In the genomic region with DNA sequence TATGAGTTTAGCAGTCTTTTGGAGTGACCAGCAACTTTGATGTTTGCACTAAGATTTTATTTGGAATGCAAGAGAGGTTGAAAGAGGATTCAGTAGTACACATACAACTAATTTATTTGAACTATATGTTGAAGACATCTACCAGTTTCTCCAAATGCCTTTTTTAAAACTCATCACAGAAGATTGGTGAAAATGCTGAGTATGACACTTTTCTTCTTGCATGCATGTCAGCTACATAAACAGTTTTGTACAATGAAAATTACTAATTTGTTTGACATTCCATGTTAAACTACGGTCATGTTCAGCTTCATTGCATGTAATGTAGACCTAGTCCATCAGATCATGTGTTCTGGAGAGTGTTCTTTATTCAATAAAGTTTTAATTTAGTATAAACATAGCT, we compare ENCODE assay signal across 17 cellular contexts. TPM values are rescaled to one million over a fixed set of nuclear protein-coding genes. Genes with fewer than 3 reads are reported as not detected.
DNase-seq lines count a peak whose midpoint lies in the region; ATAC-seq and TF ChIP-seq lines count a peak whose summit lies in the region.
"Had no signal": no experiment of that assay in that cellular context is flagged by ENCODE, and none has a peak within 500 bp of the region (broad histone marks: within the 10 kb centered on the region; RNA-seq: fewer than 3 reads in every experiment).

No MANE protein-coding gene starts in this region.

- H3F3A ChIP-seq in PC-3 (ENCODE audit: low read length, unreplicated experiment) = no peaks in the 10 kb centered on the region
- peaks cover 50% of the 10 kb centered on the region for H3F3A ChIP-seq in smooth muscle cell (ENCODE audit: low read depth)

- H3K27ac ChIP-seq in cardiac muscle cell (peak overlapping the region; percentile 17), left ventricle myocardium inferior (replicated peaks) (no peak overlapping the region), PC-3 (ENCODE audit: low read length) (0 out of 2 replicates have a peak overlapping the region, but pooled peaks have one; percentile 13), smooth muscle cell (ENCODE audit: low read depth) (peak overlapping the region; percentile 91), thyroid gland (no peak overlapping the region)
- H3K27ac ChIP-seq: 22Rv1; BLaER1 treated with 17β-estradiol and CSF1 and Interleukin-3, amounts not matched to agents 10 nM and 100 nM; HL-60 had no signal

- H4K20me1 ChIP-seq in PC-3 (ENCODE audit: low read length) (no peaks in the 10 kb centered on the region), smooth muscle cell (ENCODE audit: low read depth) (peaks cover 60% of the 10 kb centered on the region)

- intact Hi-C loops in left ventricle myocardium inferior (cut with micrococcal nuclease) = no loop called here
- intact Hi-C loops in PC-3 (cut with micrococcal nuclease) = no loop called here
- intact Hi-C loops in thyroid gland (cut with DNase I) = no loop called here

- no peak for DNase-seq in cardiac muscle cell (ENCODE audit: low read depth in 1 of 2, low spot score in 1 of 2)
- no peak for DNase-seq in left ventricle myocardium inferior
- no peak for DNase-seq in PC-3
- DNase-seq in endothelial cell (ENCODE audit: low spot score) = no peak
- no peak for DNase-seq in smooth muscle cell (lab: John Stamatoyannopoulos, UW; ENCODE audit: unreplicated experiment)
- no peak for DNase-seq in NCI-H1694 (lab: John Stamatoyannopoulos, UW)
- DNase-seq in EL = no peak
- no peak for DNase-seq in thyroid gland
- DNase-seq: ACHN; CD4-positive, CD25-positive, alpha-beta regulatory T cell; DMS153; DMS79 treated with DMSO at 0.1 percent for 48 hours; GF-D8 had no signal

- H3K36me3 ChIP-seq in cardiac muscle cell (peaks cover 8% of the 10 kb centered on the region), left ventricle myocardium inferior (peaks cover 51% of the 10 kb centered on the region), PC-3 (ENCODE audit: low read depth, low read length) (no peaks in the 10 kb centered on the region), smooth muscle cell (ENCODE audit: low read depth) (peaks cover 18% of the 10 kb centered on the region), thyroid gland (peaks cover 20 to 30% of the 10 kb centered on the region in 2 donors)

- H3K4me1 ChIP-seq in cardiac muscle cell (ENCODE audit: low read depth) (no peaks in the 10 kb centered on the region), left ventricle myocardium inferior (peaks cover 41% of the 10 kb centered on the region), PC-3 (ENCODE audit: insufficient read depth, low read length) (no peaks in the 10 kb centered on the region), smooth muscle cell (ENCODE audit: low read depth) (peaks cover 7% of the 10 kb centered on the region), thyroid gland (peaks cover 0 to 7% of the 10 kb centered on the region in 2 donors)

- H3K9me2 ChIP-seq in PC-3 (replicated peaks; ENCODE audit: low read length) = no peaks in the 10 kb centered on the region

- CTCF ChIA-PET in PC-3 (lab: Charles Lee) = no interaction called here

- TF ChIP-seq CTCF in cardiac muscle cell (IDR thresholded peaks at IDR 0.05; ENCODE audit: low read depth, low read length) = no peak
- TF ChIP-seq CTCF in left ventricle myocardium inferior (IDR thresholded peaks at IDR 0.05; ENCODE audit: borderline replicate concordance) = no peak
- no peak for TF ChIP-seq CTCF in PC-3 (conservative IDR thresholded peaks at IDR 0.05; ENCODE audit: low read depth, low read length)
- TF ChIP-seq CTCF in endothelial cell (IDR thresholded peaks at IDR 0.05; ENCODE audit: unreplicated experiment) = no peak
- TF ChIP-seq CTCF in smooth muscle cell (IDR thresholded peaks at IDR 0.05; ENCODE audit: borderline replicate concordance, insufficient read depth, poor library complexity, severe bottlenecking) = no peak
- TF ChIP-seq CTCF in thyroid gland (IDR thresholded peaks at IDR 0.05) = no peak

- no peak overlapping the region for H2AFZ ChIP-seq in PC-3 (ENCODE audit: low read length)
- H2AFZ ChIP-seq in smooth muscle cell (ENCODE audit: low read depth) = no peak overlapping the region

- H3K27me3 Mint-ChIP-seq in endothelial cell (ENCODE audit: unreplicated experiment) = peaks cover 2% of the 10 kb centered on the region
- H3K27me3 Mint-ChIP-seq: CD4-positive, CD25-positive, alpha-beta regulatory T cell had no signal

- H3K27me3 ChIP-seq in cardiac muscle cell (no peaks in the 10 kb centered on the region), left ventricle myocardium inferior (ENCODE audit: low read depth) (no peaks in the 10 kb centered on the region), PC-3 (ENCODE audit: low read length) (no peaks in the 10 kb centered on the region), smooth muscle cell (ENCODE audit: low read depth) (no peaks in the 10 kb centered on the region), thyroid gland (no peaks in the 10 kb centered on the region)
- H3K27me3 ChIP-seq: BLaER1 treated with 17β-estradiol and CSF1 and Interleukin-3, amounts not matched to agents 10 nM and 100 nM had no signal

- H3K4me2 ChIP-seq in PC-3 (ENCODE audit: low read length) (no peak overlapping the region), smooth muscle cell (peak overlapping the region; percentile 53)
- H3K4me2 ChIP-seq: BLaER1 treated with 17β-estradiol and CSF1 and Interleukin-3, amounts not matched to agents 10 nM and 100 nM had no signal

- BruUV-seq in PC-3 (replicated peaks; lab: Mats Ljungman, UMichigan) = no TSS peak

- TF ChIP-seq POLR2A in thyroid gland (IDR thresholded peaks at IDR 0.05) = no peak

- H3K9me3 Mint-ChIP-seq in endothelial cell (ENCODE audit: unreplicated experiment) = no peaks in the 10 kb centered on the region

- POLR2A ChIA-PET in PC-3 (lab: Charles Lee; ENCODE audit: unreplicated experiment) = no interaction called here

- H3K79me2 ChIP-seq in PC-3 (ENCODE audit: low read length) (peaks cover 9% of the 10 kb centered on the region; the same call in 1 of the 2 replicates), smooth muscle cell (ENCODE audit: low read depth) (peaks cover 54% of the 10 kb centered on the region)

- no peak overlapping the region for H3K27ac Mint-ChIP-seq in endothelial cell (ENCODE audit: unreplicated experiment)
- H3K27ac Mint-ChIP-seq: CD4-positive, CD25-positive, alpha-beta regulatory T cell had no signal

- H3K4me3 ChIP-seq in cardiac muscle cell (no peak overlapping the region), left ventricle myocardium inferior (no peak overlapping the region), PC-3 (ENCODE audit: low read length) (no peak overlapping the region), smooth muscle cell (no peak overlapping the region), thyroid gland (replicated peaks in 1 of 3) (no peak overlapping the region)
- H3K4me3 ChIP-seq: BLaER1 treated with 17β-estradiol and CSF1 and Interleukin-3, amounts not matched to agents 10 nM and 100 nM had no signal

- H3K9ac ChIP-seq in PC-3 (ENCODE audit: low read length) = no peak overlapping the region
- no peak overlapping the region for H3K9ac ChIP-seq in smooth muscle cell (ENCODE audit: low read depth)
- H3K9ac ChIP-seq: BLaER1 treated with 17β-estradiol and CSF1 and Interleukin-3, amounts not matched to agents 10 nM and 100 nM had no signal

- peaks cover 38% of the 10 kb centered on the region for H3K36me3 Mint-ChIP-seq in endothelial cell (ENCODE audit: low read depth, unreplicated experiment)
- H3K36me3 Mint-ChIP-seq: CD4-positive, CD25-positive, alpha-beta regulatory T cell had no signal

- peaks cover 6% of the 10 kb centered on the region for H3K4me1 Mint-ChIP-seq in endothelial cell (ENCODE audit: unreplicated experiment)
- H3K4me1 Mint-ChIP-seq: CD4-positive, CD25-positive, alpha-beta regulatory T cell had no signal

- peak overlapping the region; percentile 52 for H3K4me3 Mint-ChIP-seq in endothelial cell (ENCODE audit: unreplicated experiment)
- H3K4me3 Mint-ChIP-seq: CD4-positive, CD25-positive, alpha-beta regulatory T cell had no signal

- WGBS in smooth muscle cell (ENCODE audit: low lambda C conversion rate) = 92% methylated on average over 1 of the region's 1 CpG
- 95 to 98% methylated on average over 1 of the region's 1 CpG for WGBS in thyroid gland, 2 donors

- no peaks in the 10 kb centered on the region for H3K9me3 ChIP-seq in cardiac muscle cell (ENCODE audit: low read depth)
- H3K9me3 ChIP-seq in left ventricle myocardium inferior (replicated peaks) = no peaks in the 10 kb centered on the region
- H3K9me3 ChIP-seq in PC-3 (ENCODE audit: low read length) = no peaks in the 10 kb centered on the region
- no peaks in the 10 kb centered on the region for H3K9me3 ChIP-seq in smooth muscle cell (replicated peaks; ENCODE audit: low read depth)
- no peaks in the 10 kb centered on the region for H3K9me3 ChIP-seq in thyroid gland
- H3K9me3 ChIP-seq: BLaER1 treated with 17β-estradiol and CSF1 and Interleukin-3, amounts not matched to agents 10 nM and 100 nM had no signal

- ATAC-seq in PC-3 = no peak
- ATAC-seq: HCT116 had no signal

RNA-seq across cellular contexts. Expression of a gene that starts 13.9 kb away (rescaled TPM):
- 6.5 and 6.8 TPM in 2 replicates for total RNA-seq in cardiac muscle cell
- polyA plus RNA-seq in cardiac muscle cell = 2.6 and 3.3 TPM in 2 replicates
- total RNA-seq in left ventricle myocardium inferior = 248 TPM
- 14.0 and 15.2 TPM in 2 replicates for total RNA-seq in PC-3 (2014; rRNA removed)
- 363 TPM for total RNA-seq in endothelial cell (ENCODE audit: unreplicated experiment)
- total RNA-seq in smooth muscle cell = 834 and 905 TPM in 2 replicates
- 184 and 204 TPM in 2 replicates for polyA plus RNA-seq in smooth muscle cell
- total RNA-seq in thyroid gland = 100 to 1,000 TPM; 158 to 219 (median 197) TPM
- total RNA-seq: CD4-positive, CD25-positive, alpha-beta regulatory T cell had no signal
- polyA plus RNA-seq: CD4-positive, CD25-positive, alpha-beta regulatory T cell had no signal

Comparison
In these comparisons a context has a peak if more than half of its experiments do, and no peak if none do; other contexts are left out.
1. H3K27ac ChIP-seq: peak in cardiac muscle cell (single experiment), PC-3 (single experiment) and smooth muscle cell (single experiment); none in left ventricle myocardium inferior (single experiment) and thyroid gland (0 of 3).